9 cellular contexts compared by ENCODE assay signal in the genomic region with DNA sequence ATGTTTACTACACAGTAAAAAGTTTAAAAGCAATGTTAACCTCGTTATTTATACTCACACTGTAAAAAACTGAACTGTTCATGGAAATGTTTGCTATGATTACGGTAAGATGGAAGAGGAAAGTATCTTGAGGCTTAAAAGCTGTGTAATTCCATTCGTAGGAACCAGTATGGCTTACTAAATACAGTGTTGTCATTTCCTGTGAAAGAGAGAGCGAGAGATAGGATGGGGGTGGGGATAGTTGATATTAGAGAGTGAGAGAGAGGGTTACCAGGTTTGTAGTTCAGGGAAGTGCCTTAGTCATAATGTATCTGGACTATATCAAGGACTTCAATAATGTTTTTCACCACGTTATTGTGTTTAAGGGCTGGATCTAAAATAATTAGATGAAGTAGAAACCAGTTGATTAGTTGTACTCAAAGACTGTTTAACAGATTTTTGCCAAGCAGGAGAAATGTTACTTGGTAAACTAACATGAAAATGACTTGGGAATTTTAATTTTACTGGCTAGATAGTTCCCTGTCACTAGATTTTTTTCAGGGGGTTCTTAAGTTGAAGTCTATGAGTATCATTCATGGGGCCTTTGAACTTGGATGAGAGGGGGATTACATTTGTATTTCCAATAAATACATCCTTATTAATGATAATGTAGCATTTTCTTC. TPM values are rescaled to one million over a fixed set of nuclear protein-coding genes. Genes with fewer than 3 reads are reported as not detected.
DNase-seq lines count a peak whose midpoint lies in the region; ATAC-seq, FAIRE-seq and TF ChIP-seq lines count a peak whose summit lies in the region.
"Had no signal": no experiment of that assay in that cellular context is flagged by ENCODE, and none has a peak within 500 bp of the region (broad histone marks: within the 10 kb centered on the region; RNA-seq: fewer than 3 reads in every experiment).

No MANE protein-coding gene starts in this region.

- FAIRE-seq in bronchial epithelial cell (lab: Jason Lieb, UNC) = no peak
- FAIRE-seq: endometrium had no signal

- TF ChIP-seq CTCF in bronchial epithelial cell (IDR thresholded peaks at IDR 0.05; ENCODE audit: insufficient read depth, low read length, severe bottlenecking) = no peak

- H3K27me3 ChIP-seq in bronchial epithelial cell (ENCODE audit: control insufficient read depth, insufficient read depth, low read length) = no peaks in the 10 kb centered on the region

- intact Hi-C loops in head of caudate nucleus (cut with DNase I) = no loop called here

- DNase-seq in EH (ENCODE audit: low read depth) = peak; percentile 22
- DNase-seq in HS-5 (ENCODE audit: low read depth) = peak; percentile 25
- DNase-seq in bronchial epithelial cell (ENCODE audit: low read depth) = peak; percentile 93
- peak; percentile 47 to 82 for DNase-seq in lung microvascular endothelial cell (ENCODE audit: low read depth in 2 of 2)
- no peak for DNase-seq in NCI-H2171 treated with DMSO at 0.1 percent for 48 hours (lab: John Stamatoyannopoulos, UW)
- DNase-seq in NCI-H524 (lab: John Stamatoyannopoulos, UW) = no peak
- DNase-seq in head of caudate nucleus = no peak

- no peak for ATAC-seq in GM19328 (IDR thresholded peaks at IDR 0.05; ENCODE audit: unreplicated experiment)

- no peak overlapping the region for H3K4me3 ChIP-seq in bronchial epithelial cell (ENCODE audit: low read depth, low read length)

- no peaks in the 10 kb centered on the region for H3K36me3 ChIP-seq in bronchial epithelial cell (ENCODE audit: control insufficient read depth, insufficient read depth, low read length)

RNA-seq across cellular contexts. Expression of a gene that starts 30.4 kb away (rescaled TPM):
- total RNA-seq in bronchial epithelial cell (146 and 171 TPM in 2 replicates), lung microvascular endothelial cell (79.8 and 137 TPM in 2 replicates)

Comparison
In these comparisons a context has a peak if more than half of its experiments do, and no peak if none do; other contexts are left out.
1. DNase-seq: peak in EH (single experiment), HS-5 (single experiment), bronchial epithelial cell (single experiment) and lung microvascular endothelial cell (2 of 2); none in NCI-H2171 treated with DMSO at 0.1 percent for 48 hours (single experiment), NCI-H524 (0 of 2) and head of caudate nucleus (0 of 42).